In the genomic region with DNA sequence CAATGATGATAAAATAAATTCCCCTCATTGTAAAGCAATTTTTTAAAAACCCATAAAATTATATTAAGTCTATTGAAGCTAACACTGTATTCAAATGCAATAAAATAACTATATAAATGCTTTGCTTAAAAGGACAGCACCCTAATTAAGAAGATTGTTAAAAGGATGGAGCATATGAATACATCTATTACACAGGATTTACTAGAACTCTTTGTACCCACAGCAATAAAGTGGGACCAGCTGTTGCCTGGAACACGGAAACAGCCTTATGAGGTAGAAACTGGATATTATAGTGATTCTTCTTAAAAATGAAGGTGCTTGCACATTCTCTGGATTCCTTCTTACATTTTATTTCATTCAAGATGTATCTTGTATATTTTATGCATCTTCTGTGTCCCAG, we compare ENCODE assay signal across 25 cellular contexts.
"Had no signal": no experiment of that assay in that cellular context is flagged by ENCODE, and none has a peak within 500 bp of the region (broad histone marks: within the 10 kb centered on the region; RNA-seq: fewer than 3 reads in every experiment).

No MANE protein-coding gene starts in this region.

- H3K4me3 ChIP-seq: breast epithelium, colonic mucosa, dorsolateral prefrontal cortex, esophagus muscularis mucosa, hepatocyte, sigmoid colon, uterus had no signal

- DNase-seq: activated B cell treated with CpG ODN at 0.5 μM for 24 hours; activated CD4-positive, alpha-beta T cell treated with anti-CD3 and anti-CD28 coated beads for 36 hours; activated CD4-positive, alpha-beta T cell treated with anti-CD3 and anti-CD28 coated beads, Interleukin-2, amount 50 U/mL, for 4 hours; activated CD8-positive, alpha-beta memory T cell treated with anti-CD3 and anti-CD28 coated beads for 24 hours; activated CD8-positive, alpha-beta memory T cell treated with anti-CD3 and anti-CD28 coated beads, Interleukin-2, amount 50 U/mL, for 4 hours; activated naive CD4-positive, alpha-beta T cell treated with Interleukin-2 at 50 U/mL for 16 hours; activated naive CD8-positive, alpha-beta T cell treated with anti-CD3 and anti-CD28 coated beads for 36 hours; activated T-cell treated with anti-CD3 and anti-CD28 coated beads, Interleukin-2, amount 50 U/mL, for 24 hours; amniotic stem cell; dorsolateral prefrontal cortex; glutamatergic neuron; immature natural killer cell; sigmoid colon; stimulated activated CD4-positive, alpha-beta T cell treated with anti-CD3 and anti-CD28 coated beads, Interleukin-4, amount 100 ng/mL, for 24 hours; stimulated activated naive CD4-positive, alpha-beta T cell treated with Interleukin-2 at 50 U/mL for 16 hours; T1000; trophoblast cell; uterus had no signal

- H3K36me3 ChIP-seq: breast epithelium, colonic mucosa, esophagus muscularis mucosa, sigmoid colon, uterus had no signal

- H3K27ac ChIP-seq: breast epithelium, colonic mucosa, dorsolateral prefrontal cortex, hepatocyte, uterus had no signal

- H3K4me1 Mint-ChIP-seq: activated B cell treated with CpG ODN at 0.5 μM for 24 hours, immature natural killer cell had no signal

- H3K36me3 Mint-ChIP-seq: activated naive CD8-positive, alpha-beta T cell treated with anti-CD3 and anti-CD28 coated beads for 36 hours; immature natural killer cell had no signal

- FAIRE-seq: frontal cortex had no signal

- H2AFZ ChIP-seq: hepatocyte had no signal

- H3K4me2 ChIP-seq: hepatocyte had no signal

- H3K79me2 ChIP-seq: hepatocyte had no signal

- H3K4me1 ChIP-seq: breast epithelium, uterus had no signal

- H3K9me3 ChIP-seq: breast epithelium, colonic mucosa, esophagus muscularis mucosa, sigmoid colon, uterus had no signal

- H3K27me3 ChIP-seq: breast epithelium, colonic mucosa, dorsolateral prefrontal cortex, esophagus muscularis mucosa, hepatocyte, sigmoid colon, uterus had no signal

- ATAC-seq: activated CD4-positive, alpha-beta T cell treated with anti-CD3 and anti-CD28 coated beads for 36 hours had no signal

- H3K4me3 Mint-ChIP-seq: activated B cell treated with CpG ODN at 0.5 μM for 24 hours; activated CD4-positive, alpha-beta T cell treated with anti-CD3 and anti-CD28 coated beads for 36 hours; activated naive CD8-positive, alpha-beta T cell treated with anti-CD3 and anti-CD28 coated beads for 36 hours; activated T-cell treated with anti-CD3 and anti-CD28 coated beads, Interleukin-2, amount 50 U/mL, for 24 hours; central memory CD8-positive, alpha-beta T cell; immature natural killer cell; T-helper 1 cell treated with Interleukin-12 subunit alpha and Interleukin-12 subunit beta and Interleukin-4 antibody, amounts not matched to agents 30 μg/mL and 1 μg/mL, for 36 hours had no signal

- H3K27me3 Mint-ChIP-seq: activated B cell treated with CpG ODN at 0.5 μM for 24 hours; activated CD4-positive, alpha-beta T cell treated with anti-CD3 and anti-CD28 coated beads for 36 hours; activated naive CD8-positive, alpha-beta T cell treated with anti-CD3 and anti-CD28 coated beads for 36 hours; activated T-cell treated with anti-CD3 and anti-CD28 coated beads, Interleukin-2, amount 50 U/mL, for 24 hours; central memory CD8-positive, alpha-beta T cell had no signal

- H3K9me3 Mint-ChIP-seq: activated B cell treated with CpG ODN at 0.5 μM for 24 hours; activated naive CD8-positive, alpha-beta T cell treated with anti-CD3 and anti-CD28 coated beads for 36 hours; activated T-cell treated with anti-CD3 and anti-CD28 coated beads, Interleukin-2, amount 50 U/mL, for 24 hours; central memory CD8-positive, alpha-beta T cell; immature natural killer cell; T-helper 1 cell treated with Interleukin-12 subunit alpha and Interleukin-12 subunit beta and Interleukin-4 antibody, amounts not matched to agents 30 μg/mL and 1 μg/mL, for 36 hours had no signal
